Comparison of ENCODE assay signal across 1 cellular context in the genomic region with DNA sequence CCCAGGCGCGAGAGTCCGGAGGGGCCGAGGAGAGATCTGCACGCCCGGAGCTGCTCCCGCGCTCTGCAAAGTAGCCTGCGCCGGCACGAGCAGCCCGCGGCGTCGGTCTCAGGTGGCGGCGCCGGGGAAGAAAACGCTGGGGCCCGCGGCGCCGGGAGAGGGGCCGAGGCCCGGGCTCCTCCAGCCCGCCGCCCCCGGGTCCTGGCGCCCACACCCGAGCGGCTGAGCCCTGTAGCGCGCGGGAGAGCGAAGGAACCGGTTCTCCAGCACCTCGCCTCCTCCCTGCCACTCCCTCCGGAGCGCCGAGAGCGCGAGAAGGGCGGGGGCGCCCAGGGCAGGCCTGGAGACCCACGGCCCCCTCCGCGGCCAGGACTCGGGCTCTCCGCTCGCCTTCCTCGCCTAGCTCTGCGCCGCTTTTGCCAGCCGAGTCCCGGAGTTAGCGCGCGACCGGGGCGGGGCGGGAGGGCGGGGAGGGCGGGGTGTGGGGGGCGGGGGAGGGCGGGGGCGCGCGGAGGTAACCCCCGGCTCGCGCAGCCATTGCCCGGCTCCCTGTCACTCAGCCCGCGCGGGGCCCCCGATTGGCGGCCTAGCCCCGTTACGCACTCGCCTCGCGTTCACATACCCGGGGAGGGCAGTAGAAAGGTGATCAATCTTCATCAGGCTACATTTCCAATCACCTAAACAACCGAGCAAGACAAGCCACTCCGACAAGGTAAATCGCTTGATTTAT.
TF ChIP-seq lines count a peak whose summit lies in the region.

A gene (plus strand): TSS at position 645 of the 730 bp plus-strand sequence. CDS start 2,161 bp downstream, outside the sequence.

TF ChIP-seq in HepG2, 621 proteins besides CTCF, POLR2A, EP300 and RAD21 (continued from another document and continues in another):
- TF ChIP-seq, protein P1, sequence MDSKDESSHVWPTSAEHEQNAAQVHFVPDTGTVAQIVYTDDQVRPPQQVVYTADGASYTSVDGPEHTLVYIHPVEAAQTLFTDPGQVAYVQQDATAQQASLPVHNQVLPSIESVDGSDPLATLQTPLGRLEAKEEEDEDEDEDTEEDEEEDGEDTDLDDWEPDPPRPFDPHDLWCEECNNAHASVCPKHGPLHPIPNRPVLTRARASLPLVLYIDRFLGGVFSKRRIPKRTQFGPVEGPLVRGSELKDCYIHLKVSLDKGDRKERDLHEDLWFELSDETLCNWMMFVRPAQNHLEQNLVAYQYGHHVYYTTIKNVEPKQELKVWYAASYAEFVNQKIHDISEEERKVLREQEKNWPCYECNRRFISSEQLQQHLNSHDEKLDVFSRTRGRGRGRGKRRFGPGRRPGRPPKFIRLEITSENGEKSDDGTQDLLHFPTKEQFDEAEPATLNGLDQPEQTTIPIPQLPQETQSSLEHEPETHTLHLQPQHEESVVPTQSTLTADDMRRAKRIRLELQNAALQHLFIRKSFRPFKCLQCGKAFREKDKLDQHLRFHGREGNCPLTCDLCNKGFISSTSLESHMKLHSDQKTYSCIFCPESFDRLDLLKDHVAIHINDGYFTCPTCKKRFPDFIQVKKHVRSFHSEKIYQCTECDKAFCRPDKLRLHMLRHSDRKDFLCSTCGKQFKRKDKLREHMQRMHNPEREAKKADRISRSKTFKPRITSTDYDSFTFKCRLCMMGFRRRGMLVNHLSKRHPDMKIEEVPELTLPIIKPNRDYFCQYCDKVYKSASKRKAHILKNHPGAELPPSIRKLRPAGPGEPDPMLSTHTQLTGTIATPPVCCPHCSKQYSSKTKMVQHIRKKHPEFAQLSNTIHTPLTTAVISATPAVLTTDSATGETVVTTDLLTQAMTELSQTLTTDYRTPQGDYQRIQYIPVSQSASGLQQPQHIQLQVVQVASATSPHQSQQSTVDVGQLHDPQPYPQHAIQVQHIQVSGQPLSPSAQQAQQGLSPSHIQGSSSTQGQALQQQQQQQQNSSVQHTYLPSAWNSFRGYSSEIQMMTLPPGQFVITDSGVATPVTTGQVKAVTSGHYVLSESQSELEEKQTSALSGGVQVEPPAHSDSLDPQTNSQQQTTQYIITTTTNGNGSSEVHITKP (CRISPR knock-in tag; IDR thresholded peaks at IDR 0.05; ENCODE audit: low read depth) = peak; percentile 45; the same call in 1 of the 2 replicates
- no peak for TF ChIP-seq DPF2 (CRISPR knock-in tag; IDR thresholded peaks at IDR 0.05; ENCODE audit: borderline replicate concordance, low read depth)
- 0 out of 2 replicates have a peak, but pooled peaks have one; percentile 44 for TF ChIP-seq HNRNPL (IDR thresholded peaks at IDR 0.05; ENCODE audit: low read depth, low read length)
- no peak for TF ChIP-seq NFATC3 (CRISPR knock-in tag; IDR thresholded peaks at IDR 0.05)
- peak; percentile 92 for TF ChIP-seq ASH2L (IDR thresholded peaks at IDR 0.05; ENCODE audit: insufficient read length, low read depth, low read length)
- TF ChIP-seq HNRNPK (IDR thresholded peaks at IDR 0.05; ENCODE audit: low read depth, low read length, poor library complexity, severe bottlenecking) = peak; percentile 92
- TF ChIP-seq, protein P2, sequence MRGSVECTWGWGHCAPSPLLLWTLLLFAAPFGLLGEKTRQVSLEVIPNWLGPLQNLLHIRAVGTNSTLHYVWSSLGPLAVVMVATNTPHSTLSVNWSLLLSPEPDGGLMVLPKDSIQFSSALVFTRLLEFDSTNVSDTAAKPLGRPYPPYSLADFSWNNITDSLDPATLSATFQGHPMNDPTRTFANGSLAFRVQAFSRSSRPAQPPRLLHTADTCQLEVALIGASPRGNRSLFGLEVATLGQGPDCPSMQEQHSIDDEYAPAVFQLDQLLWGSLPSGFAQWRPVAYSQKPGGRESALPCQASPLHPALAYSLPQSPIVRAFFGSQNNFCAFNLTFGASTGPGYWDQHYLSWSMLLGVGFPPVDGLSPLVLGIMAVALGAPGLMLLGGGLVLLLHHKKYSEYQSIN (CRISPR knock-in tag; IDR thresholded peaks at IDR 0.05; ENCODE audit: borderline replicate concordance) = no peak
- no peak for TF ChIP-seq SIX1 (CRISPR knock-in tag; IDR thresholded peaks at IDR 0.05; ENCODE audit: borderline replicate concordance)
- no peak for TF ChIP-seq ZNF3 (CRISPR knock-in tag; IDR thresholded peaks at IDR 0.05)
- no peak for TF ChIP-seq FOXJ3 (CRISPR knock-in tag; IDR thresholded peaks at IDR 0.05; ENCODE audit: borderline replicate concordance)
- TF ChIP-seq ZNF737 (CRISPR knock-in tag; IDR thresholded peaks at IDR 0.05; ENCODE audit: borderline replicate concordance) = no peak
- TF ChIP-seq TCF7 (IDR thresholded peaks at IDR 0.05; ENCODE audit: low read depth) = no peak
- TF ChIP-seq, protein P3, sequence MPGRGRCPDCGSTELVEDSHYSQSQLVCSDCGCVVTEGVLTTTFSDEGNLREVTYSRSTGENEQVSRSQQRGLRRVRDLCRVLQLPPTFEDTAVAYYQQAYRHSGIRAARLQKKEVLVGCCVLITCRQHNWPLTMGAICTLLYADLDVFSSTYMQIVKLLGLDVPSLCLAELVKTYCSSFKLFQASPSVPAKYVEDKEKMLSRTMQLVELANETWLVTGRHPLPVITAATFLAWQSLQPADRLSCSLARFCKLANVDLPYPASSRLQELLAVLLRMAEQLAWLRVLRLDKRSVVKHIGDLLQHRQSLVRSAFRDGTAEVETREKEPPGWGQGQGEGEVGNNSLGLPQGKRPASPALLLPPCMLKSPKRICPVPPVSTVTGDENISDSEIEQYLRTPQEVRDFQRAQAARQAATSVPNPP (CRISPR knock-in tag; IDR thresholded peaks at IDR 0.05) = 0 out of 2 replicates have a peak, but pooled peaks have one; percentile 18
- no peak for TF ChIP-seq HIVEP1 (CRISPR knock-in tag; IDR thresholded peaks at IDR 0.05)
- TF ChIP-seq, protein P4, sequence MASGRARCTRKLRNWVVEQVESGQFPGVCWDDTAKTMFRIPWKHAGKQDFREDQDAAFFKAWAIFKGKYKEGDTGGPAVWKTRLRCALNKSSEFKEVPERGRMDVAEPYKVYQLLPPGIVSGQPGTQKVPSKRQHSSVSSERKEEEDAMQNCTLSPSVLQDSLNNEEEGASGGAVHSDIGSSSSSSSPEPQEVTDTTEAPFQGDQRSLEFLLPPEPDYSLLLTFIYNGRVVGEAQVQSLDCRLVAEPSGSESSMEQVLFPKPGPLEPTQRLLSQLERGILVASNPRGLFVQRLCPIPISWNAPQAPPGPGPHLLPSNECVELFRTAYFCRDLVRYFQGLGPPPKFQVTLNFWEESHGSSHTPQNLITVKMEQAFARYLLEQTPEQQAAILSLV (CRISPR knock-in tag; IDR thresholded peaks at IDR 0.05; ENCODE audit: borderline replicate concordance) = peak; percentile 53; the same call in 1 of the 2 replicates
- no peak for TF ChIP-seq SRF (IDR thresholded peaks at IDR 0.05; ENCODE audit: low read depth, low read length)
- peak; percentile 100 for TF ChIP-seq HOXD1 (CRISPR knock-in tag; IDR thresholded peaks at IDR 0.05)
- TF ChIP-seq ZNF230 (CRISPR knock-in tag; IDR thresholded peaks at IDR 0.05) = no peak
- TF ChIP-seq GZF1 (CRISPR knock-in tag; IDR thresholded peaks at IDR 0.05) = 0 out of 2 replicates have a peak, but pooled peaks have one; percentile 27
- TF ChIP-seq ZNF251 (CRISPR knock-in tag; IDR thresholded peaks at IDR 0.05) = no peak
- TF ChIP-seq, protein P5, sequence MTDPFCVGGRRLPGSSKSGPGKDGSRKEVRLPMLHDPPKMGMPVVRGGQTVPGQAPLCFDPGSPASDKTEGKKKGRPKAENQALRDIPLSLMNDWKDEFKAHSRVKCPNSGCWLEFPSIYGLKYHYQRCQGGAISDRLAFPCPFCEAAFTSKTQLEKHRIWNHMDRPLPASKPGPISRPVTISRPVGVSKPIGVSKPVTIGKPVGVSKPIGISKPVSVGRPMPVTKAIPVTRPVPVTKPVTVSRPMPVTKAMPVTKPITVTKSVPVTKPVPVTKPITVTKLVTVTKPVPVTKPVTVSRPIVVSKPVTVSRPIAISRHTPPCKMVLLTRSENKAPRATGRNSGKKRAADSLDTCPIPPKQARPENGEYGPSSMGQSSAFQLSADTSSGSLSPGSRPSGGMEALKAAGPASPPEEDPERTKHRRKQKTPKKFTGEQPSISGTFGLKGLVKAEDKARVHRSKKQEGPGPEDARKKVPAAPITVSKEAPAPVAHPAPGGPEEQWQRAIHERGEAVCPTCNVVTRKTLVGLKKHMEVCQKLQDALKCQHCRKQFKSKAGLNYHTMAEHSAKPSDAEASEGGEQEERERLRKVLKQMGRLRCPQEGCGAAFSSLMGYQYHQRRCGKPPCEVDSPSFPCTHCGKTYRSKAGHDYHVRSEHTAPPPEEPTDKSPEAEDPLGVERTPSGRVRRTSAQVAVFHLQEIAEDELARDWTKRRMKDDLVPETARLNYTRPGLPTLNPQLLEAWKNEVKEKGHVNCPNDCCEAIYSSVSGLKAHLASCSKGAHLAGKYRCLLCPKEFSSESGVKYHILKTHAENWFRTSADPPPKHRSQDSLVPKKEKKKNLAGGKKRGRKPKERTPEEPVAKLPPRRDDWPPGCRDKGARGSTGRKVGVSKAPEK (CRISPR knock-in tag; IDR thresholded peaks at IDR 0.05; ENCODE audit: borderline replicate concordance) = no peak
- no peak for TF ChIP-seq SMC3 (IDR thresholded peaks at IDR 0.05; ENCODE audit: low read length)
- TF ChIP-seq KDM5A (IDR thresholded peaks at IDR 0.05; ENCODE audit: borderline replicate concordance, low read length) = no peak
- 0 out of 2 replicates have a peak, but pooled peaks have one; percentile 31 for TF ChIP-seq ZNF703 (CRISPR knock-in tag; IDR thresholded peaks at IDR 0.05; ENCODE audit: borderline replicate concordance)
- TF ChIP-seq, protein P6, sequence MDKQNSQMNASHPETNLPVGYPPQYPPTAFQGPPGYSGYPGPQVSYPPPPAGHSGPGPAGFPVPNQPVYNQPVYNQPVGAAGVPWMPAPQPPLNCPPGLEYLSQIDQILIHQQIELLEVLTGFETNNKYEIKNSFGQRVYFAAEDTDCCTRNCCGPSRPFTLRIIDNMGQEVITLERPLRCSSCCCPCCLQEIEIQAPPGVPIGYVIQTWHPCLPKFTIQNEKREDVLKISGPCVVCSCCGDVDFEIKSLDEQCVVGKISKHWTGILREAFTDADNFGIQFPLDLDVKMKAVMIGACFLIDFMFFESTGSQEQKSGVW (CRISPR knock-in tag; IDR thresholded peaks at IDR 0.05; ENCODE audit: borderline replicate concordance) = no peak
- no peak for TF ChIP-seq ADNP (CRISPR knock-in tag; IDR thresholded peaks at IDR 0.05)
- TF ChIP-seq, protein P7, sequence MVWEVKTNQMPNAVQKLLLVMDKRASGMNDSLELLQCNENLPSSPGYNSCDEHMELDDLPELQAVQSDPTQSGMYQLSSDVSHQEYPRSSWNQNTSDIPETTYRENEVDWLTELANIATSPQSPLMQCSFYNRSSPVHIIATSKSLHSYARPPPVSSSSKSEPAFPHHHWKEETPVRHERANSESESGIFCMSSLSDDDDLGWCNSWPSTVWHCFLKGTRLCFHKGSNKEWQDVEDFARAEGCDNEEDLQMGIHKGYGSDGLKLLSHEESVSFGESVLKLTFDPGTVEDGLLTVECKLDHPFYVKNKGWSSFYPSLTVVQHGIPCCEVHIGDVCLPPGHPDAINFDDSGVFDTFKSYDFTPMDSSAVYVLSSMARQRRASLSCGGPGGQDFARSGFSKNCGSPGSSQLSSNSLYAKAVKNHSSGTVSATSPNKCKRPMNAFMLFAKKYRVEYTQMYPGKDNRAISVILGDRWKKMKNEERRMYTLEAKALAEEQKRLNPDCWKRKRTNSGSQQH (CRISPR knock-in tag; IDR thresholded peaks at IDR 0.05; ENCODE audit: low read depth) = no peak
- TF ChIP-seq PAF1 (CRISPR knock-in tag; IDR thresholded peaks at IDR 0.05) = no peak; the same call in 1 of the 2 replicates
- TF ChIP-seq, protein P8, sequence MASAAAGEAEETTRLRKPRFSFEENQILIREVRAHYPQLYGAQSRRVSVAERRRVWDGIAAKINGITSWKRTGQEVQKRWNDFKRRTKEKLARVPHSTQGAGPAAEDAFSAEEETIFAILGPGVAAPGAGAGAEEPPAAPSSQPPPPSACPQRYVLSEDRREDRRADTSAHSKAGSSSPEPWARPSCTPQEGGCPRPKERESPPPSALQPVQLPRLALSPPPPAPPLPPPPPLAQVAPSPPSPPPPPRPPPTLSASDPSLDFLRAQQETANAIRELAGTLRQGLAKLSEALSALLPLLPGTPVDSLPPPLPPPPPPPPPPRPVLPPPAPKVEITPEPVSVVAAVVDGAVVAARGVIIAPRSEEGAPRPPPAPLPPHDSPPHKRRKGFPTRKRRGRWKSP (CRISPR knock-in tag; IDR thresholded peaks at IDR 0.05) = peak; percentile 94
- no peak for TF ChIP-seq ZNF180 (CRISPR knock-in tag; IDR thresholded peaks at IDR 0.05; ENCODE audit: borderline replicate concordance, low read depth)
- TF ChIP-seq, protein P9, sequence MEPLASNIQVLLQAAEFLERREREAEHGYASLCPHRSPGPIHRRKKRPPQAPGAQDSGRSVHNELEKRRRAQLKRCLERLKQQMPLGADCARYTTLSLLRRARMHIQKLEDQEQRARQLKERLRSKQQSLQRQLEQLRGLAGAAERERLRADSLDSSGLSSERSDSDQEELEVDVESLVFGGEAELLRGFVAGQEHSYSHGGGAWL (CRISPR knock-in tag; IDR thresholded peaks at IDR 0.05) = peak; percentile 44; the same call in 1 of the 2 replicates
- TF ChIP-seq, protein P10, sequence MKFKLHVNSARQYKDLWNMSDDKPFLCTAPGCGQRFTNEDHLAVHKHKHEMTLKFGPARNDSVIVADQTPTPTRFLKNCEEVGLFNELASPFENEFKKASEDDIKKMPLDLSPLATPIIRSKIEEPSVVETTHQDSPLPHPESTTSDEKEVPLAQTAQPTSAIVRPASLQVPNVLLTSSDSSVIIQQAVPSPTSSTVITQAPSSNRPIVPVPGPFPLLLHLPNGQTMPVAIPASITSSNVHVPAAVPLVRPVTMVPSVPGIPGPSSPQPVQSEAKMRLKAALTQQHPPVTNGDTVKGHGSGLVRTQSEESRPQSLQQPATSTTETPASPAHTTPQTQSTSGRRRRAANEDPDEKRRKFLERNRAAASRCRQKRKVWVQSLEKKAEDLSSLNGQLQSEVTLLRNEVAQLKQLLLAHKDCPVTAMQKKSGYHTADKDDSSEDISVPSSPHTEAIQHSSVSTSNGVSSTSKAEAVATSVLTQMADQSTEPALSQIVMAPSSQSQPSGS (CRISPR knock-in tag; IDR thresholded peaks at IDR 0.05) = peak; percentile 30; the same call in 1 of the 2 replicates
- TF ChIP-seq ZNF205 (CRISPR knock-in tag; IDR thresholded peaks at IDR 0.05) = 0 out of 2 replicates have a peak, but pooled peaks have one; percentile 14
- 0 out of 2 replicates have a peak, but pooled peaks have one; percentile 30 for TF ChIP-seq ZNF138 (CRISPR knock-in tag; IDR thresholded peaks at IDR 0.05; ENCODE audit: low read depth)
- TF ChIP-seq, protein P11, sequence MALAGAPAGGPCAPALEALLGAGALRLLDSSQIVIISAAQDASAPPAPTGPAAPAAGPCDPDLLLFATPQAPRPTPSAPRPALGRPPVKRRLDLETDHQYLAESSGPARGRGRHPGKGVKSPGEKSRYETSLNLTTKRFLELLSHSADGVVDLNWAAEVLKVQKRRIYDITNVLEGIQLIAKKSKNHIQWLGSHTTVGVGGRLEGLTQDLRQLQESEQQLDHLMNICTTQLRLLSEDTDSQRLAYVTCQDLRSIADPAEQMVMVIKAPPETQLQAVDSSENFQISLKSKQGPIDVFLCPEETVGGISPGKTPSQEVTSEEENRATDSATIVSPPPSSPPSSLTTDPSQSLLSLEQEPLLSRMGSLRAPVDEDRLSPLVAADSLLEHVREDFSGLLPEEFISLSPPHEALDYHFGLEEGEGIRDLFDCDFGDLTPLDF (CRISPR knock-in tag; IDR thresholded peaks at IDR 0.05) = no peak
- TF ChIP-seq SP140L (CRISPR knock-in tag; IDR thresholded peaks at IDR 0.05; ENCODE audit: borderline replicate concordance) = no peak
- TF ChIP-seq TBL1XR1 (IDR thresholded peaks at IDR 0.05; ENCODE audit: borderline replicate concordance, low read length, partially characterized antibody) = no peak
- TF ChIP-seq KDM6A (CRISPR knock-in tag; IDR thresholded peaks at IDR 0.05; ENCODE audit: low read depth) = peak; percentile 11; the same call in 1 of the 2 replicates
- peak; percentile 44 for TF ChIP-seq ZNF883 (CRISPR knock-in tag; IDR thresholded peaks at IDR 0.05; ENCODE audit: not compliant biosample characterization)
- no peak for TF ChIP-seq TRIM24 (CRISPR knock-in tag; IDR thresholded peaks at IDR 0.05)
- no peak for TF ChIP-seq ZNF496 (CRISPR knock-in tag; IDR thresholded peaks at IDR 0.05; ENCODE audit: insufficient replicate concordance)
- TF ChIP-seq ZNF792 (CRISPR knock-in tag; IDR thresholded peaks at IDR 0.05) = peak; percentile 76; the same call in 1 of the 2 replicates
